Comparison of ENCODE assay signal across 14 cellular contexts in genomic region chr6:71294121-71294523, GRCh38. TPM values are rescaled to one million over a fixed set of nuclear protein-coding genes. Genes with fewer than 3 reads are reported as not detected.
A peak's percentile ranks its signal among the peaks of the same experiment; 100 is the strongest.
DNase-seq lines count a peak whose midpoint lies in the region; ATAC-seq, FAIRE-seq and TF ChIP-seq lines count a peak whose summit lies in the region.
"Had no signal": no experiment of that assay in that cellular context is flagged by ENCODE, and none has a peak within 500 bp of the region (broad histone marks: within the 10 kb centered on the region; RNA-seq: fewer than 3 reads in every experiment).

No MANE protein-coding gene starts in this region.

- H3K27ac ChIP-seq in A549 (peak overlapping the region in 1 of 2 experiments; percentile 13; a peak in 1 of 6 replicates), HCT116 (ENCODE audit: low read depth, low read length) (no peak overlapping the region), brain microvascular endothelial cell (peak overlapping the region; percentile 40)
- H3K27ac ChIP-seq: C4-2B had no signal

- no peak overlapping the region for H3K9ac ChIP-seq in HCT116 (ENCODE audit: low read length)

- POLR2A ChIA-PET in A549 (lab: Yijun Ruan, JAX): no interaction called here
- POLR2A ChIA-PET in HCT116 (lab: Charles Lee): no interaction called here

- in situ Hi-C loops in brain microvascular endothelial cell (cut with HindIII; ENCODE audit: low pct_ligation_motif_present, low sequenced_read_pairs): no loop called here

- RAD21 ChIA-PET in HCT116 (lab: Charles Lee; ENCODE audit: low non-redundant PET in 1 of 2, low total read pairs in 2 of 2, uncharacterized antibody in 2 of 2, unreplicated experiment in 2 of 2): no interaction called here

- 17% methylated on average over 1 of the region's 1 CpG for WGBS in A549 (ENCODE audit: missing lambda C conversion rate)

- ATAC-seq in A549 (peak in 1 of 2 experiments; percentile 38; a peak in 2 of 6 replicates), HCT116 (peak; percentile 68)
- ATAC-seq: activated CD4-positive, alpha-beta T cell treated with anti-CD3 and anti-CD28 coated beads for 36 hours; naive thymus-derived CD8-positive, alpha-beta T cell had no signal

- peaks cover 3% of the 10 kb centered on the region; the same call in 1 of the 2 replicates for H3K79me2 ChIP-seq in HCT116 (ENCODE audit: insufficient read depth, low read length)

- no peak for TF ChIP-seq RAD21 in A549 (conservative IDR thresholded peaks at IDR 0.05 in 1 of 2, IDR thresholded peaks at IDR 0.05 in 1 of 2)
- TF ChIP-seq RAD21 in HCT116 (IDR thresholded peaks at IDR 0.05; ENCODE audit: low read depth): no peak

- H2AFZ ChIP-seq in HCT116 (ENCODE audit: low read depth, low read length, poor library complexity, severe bottlenecking): no peak overlapping the region

- FAIRE-seq in A549 (lab: Jason Lieb, UNC): no peak
- FAIRE-seq: urothelium cell line had no signal

- H3K9me3 ChIP-seq in A549 (no peaks in the 10 kb centered on the region), HCT116 (ENCODE audit: control insufficient read depth in 1 of 2, insufficient read depth in 1 of 2, low read depth in 1 of 2, low read length in 2 of 2) (no peaks in the 10 kb centered on the region)

- CTCF ChIA-PET in A549 (lab: Yijun Ruan, JAX): no interaction called here
- CTCF ChIA-PET in HCT116 (lab: Charles Lee): no interaction called here

- DNase-seq in A549 (ENCODE audit: low read depth in 1 of 2, low spot score in 1 of 2) (no peak), HCT116 (ENCODE audit: low read depth, low spot score) (no peak), brain microvascular endothelial cell (peak; percentile 79), kidney tubule cell (ENCODE audit: low spot score) (peak; percentile 93), CD1c-positive myeloid dendritic cell (ENCODE audit: extremely low spot score) (no peak), RPMI8226 (no peak)
- no peak for DNase-seq in activated CD8-positive, alpha-beta memory T cell treated with anti-CD3 and anti-CD28 coated beads, Interleukin-2, amount 50 U/mL, for 4 hours
- no peak for DNase-seq in stimulated activated naive CD4-positive, alpha-beta T cell treated with Interleukin-2 at 50 U/mL for 16 hours (lab: John Stamatoyannopoulos, UW)
- DNase-seq: activated CD4-positive, alpha-beta T cell treated with anti-CD3 and anti-CD28 coated beads for 36 hours; activated naive CD8-positive, alpha-beta T cell treated with anti-CD3 and anti-CD28 coated beads, Interleukin-2, amount 10 ng/mL, durations not matched to agents 7 days and 5 days; naive thymus-derived CD8-positive, alpha-beta T cell; NCI-H1105 treated with DMSO at 0.1 percent for 48 hours had no signal

- H4K20me1 ChIP-seq in HCT116 (ENCODE audit: insufficient read depth): no peaks in the 10 kb centered on the region

- H3K27me3 ChIP-seq in HCT116 (ENCODE audit: insufficient read depth, low read length) (no peaks in the 10 kb centered on the region), brain microvascular endothelial cell (replicated peaks) (no peaks in the 10 kb centered on the region)

- H3K9me2 ChIP-seq in HCT116 (ENCODE audit: insufficient read depth): no peaks in the 10 kb centered on the region

- H3K4me2 ChIP-seq in A549 (peak overlapping the region; percentile 38), HCT116 (ENCODE audit: low read length) (peak overlapping the region; percentile 31)

- H3K4me3 ChIP-seq in A549 (no peak overlapping the region), HCT116 (replicated peaks in 1 of 2; ENCODE audit: low read depth in 1 of 2, low read length in 2 of 2) (no peak overlapping the region), brain microvascular endothelial cell (ENCODE audit: low read depth, low read length) (no peak overlapping the region)

- H3K36me3 ChIP-seq in HCT116 (ENCODE audit: control insufficient read depth in 1 of 2, insufficient read depth in 2 of 2, low read length in 2 of 2) (peaks cover 0 to 8% of the 10 kb centered on the region in 2 experiments; a peak in 2 of 4 replicates), brain microvascular endothelial cell (replicated peaks) (no peaks in the 10 kb centered on the region)

- BruUV-seq in HCT116 (replicated peaks; lab: Mats Ljungman, UMichigan): no TSS peak

- intact Hi-C loops in HCT116 (cut with micrococcal nuclease): no loop called here

- no peak for TF ChIP-seq CTCF in A549 (IDR thresholded peaks at IDR 0.05)
- no peak for TF ChIP-seq CTCF in HCT116 (IDR thresholded peaks at IDR 0.05 in 2 of 3, conservative IDR thresholded peaks at IDR 0.05 in 1 of 3; ENCODE audit: borderline replicate concordance in 1 of 3, insufficient read depth in 1 of 3, low read depth in 2 of 3, low read length in 2 of 3)
- no peak for TF ChIP-seq CTCF in brain microvascular endothelial cell (IDR thresholded peaks at IDR 0.05; ENCODE audit: low read depth, low read length, missing control alignments)

- TF ChIP-seq POLR2A in A549 (IDR thresholded peaks at IDR 0.05; ENCODE audit: low read length): no peak
- no peak for TF ChIP-seq POLR2A in HCT116 (IDR thresholded peaks at IDR 0.05; ENCODE audit: borderline replicate concordance, extremely low read depth, insufficient read depth, insufficient read length)

- TF ChIP-seq EP300 in A549 (IDR thresholded peaks at IDR 0.05): no peak

- peaks cover 51% of the 10 kb centered on the region for H3K4me1 ChIP-seq in A549
- peaks cover 10 to 19% of the 10 kb centered on the region in 2 experiments; a peak in 3 of 4 replicates for H3K4me1 ChIP-seq in HCT116 (ENCODE audit: control insufficient read depth in 1 of 2, insufficient read depth in 2 of 2, low read length in 2 of 2)

TF ChIP-seq in A549, 52 proteins besides CTCF, POLR2A, EP300 and RAD21 (continues in another document):
- TF ChIP-seq, protein P1, sequence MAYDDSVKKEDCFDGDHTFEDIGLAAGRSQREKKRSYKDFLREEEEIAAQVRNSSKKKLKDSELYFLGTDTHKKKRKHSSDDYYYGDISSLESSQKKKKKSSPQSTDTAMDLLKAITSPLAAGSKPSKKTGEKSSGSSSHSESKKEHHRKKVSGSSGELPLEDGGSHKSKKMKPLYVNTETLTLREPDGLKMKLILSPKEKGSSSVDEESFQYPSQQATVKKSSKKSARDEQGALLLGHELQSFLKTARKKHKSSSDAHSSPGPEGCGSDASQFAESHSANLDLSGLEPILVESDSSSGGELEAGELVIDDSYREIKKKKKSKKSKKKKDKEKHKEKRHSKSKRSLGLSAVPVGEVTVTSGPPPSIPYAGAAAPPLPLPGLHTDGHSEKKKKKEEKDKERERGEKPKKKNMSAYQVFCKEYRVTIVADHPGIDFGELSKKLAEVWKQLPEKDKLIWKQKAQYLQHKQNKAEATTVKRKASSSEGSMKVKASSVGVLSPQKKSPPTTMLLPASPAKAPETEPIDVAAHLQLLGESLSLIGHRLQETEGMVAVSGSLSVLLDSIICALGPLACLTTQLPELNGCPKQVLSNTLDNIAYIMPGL (CRISPR knock-in tag; IDR thresholded peaks at IDR 0.05; ENCODE audit: borderline replicate concordance): no peak
- TF ChIP-seq HEYL (CRISPR knock-in tag; IDR thresholded peaks at IDR 0.05) (no peak), KDM1A (IDR thresholded peaks at IDR 0.05; ENCODE audit: low read depth) (no peak), HOXB13 (CRISPR knock-in tag; IDR thresholded peaks at IDR 0.05; ENCODE audit: low read depth) (no peak), USF2 (IDR thresholded peaks at IDR 0.05) (no peak), JUNB (IDR thresholded peaks at IDR 0.05) (no peak), RARB (CRISPR knock-in tag; IDR thresholded peaks at IDR 0.05) (no peak), JUN (IDR thresholded peaks at IDR 0.05) (no peak)

TF ChIP-seq in HCT116, 20 proteins besides CTCF, POLR2A, EP300 and RAD21 (continues in another document):
- TF ChIP-seq, protein P2, sequence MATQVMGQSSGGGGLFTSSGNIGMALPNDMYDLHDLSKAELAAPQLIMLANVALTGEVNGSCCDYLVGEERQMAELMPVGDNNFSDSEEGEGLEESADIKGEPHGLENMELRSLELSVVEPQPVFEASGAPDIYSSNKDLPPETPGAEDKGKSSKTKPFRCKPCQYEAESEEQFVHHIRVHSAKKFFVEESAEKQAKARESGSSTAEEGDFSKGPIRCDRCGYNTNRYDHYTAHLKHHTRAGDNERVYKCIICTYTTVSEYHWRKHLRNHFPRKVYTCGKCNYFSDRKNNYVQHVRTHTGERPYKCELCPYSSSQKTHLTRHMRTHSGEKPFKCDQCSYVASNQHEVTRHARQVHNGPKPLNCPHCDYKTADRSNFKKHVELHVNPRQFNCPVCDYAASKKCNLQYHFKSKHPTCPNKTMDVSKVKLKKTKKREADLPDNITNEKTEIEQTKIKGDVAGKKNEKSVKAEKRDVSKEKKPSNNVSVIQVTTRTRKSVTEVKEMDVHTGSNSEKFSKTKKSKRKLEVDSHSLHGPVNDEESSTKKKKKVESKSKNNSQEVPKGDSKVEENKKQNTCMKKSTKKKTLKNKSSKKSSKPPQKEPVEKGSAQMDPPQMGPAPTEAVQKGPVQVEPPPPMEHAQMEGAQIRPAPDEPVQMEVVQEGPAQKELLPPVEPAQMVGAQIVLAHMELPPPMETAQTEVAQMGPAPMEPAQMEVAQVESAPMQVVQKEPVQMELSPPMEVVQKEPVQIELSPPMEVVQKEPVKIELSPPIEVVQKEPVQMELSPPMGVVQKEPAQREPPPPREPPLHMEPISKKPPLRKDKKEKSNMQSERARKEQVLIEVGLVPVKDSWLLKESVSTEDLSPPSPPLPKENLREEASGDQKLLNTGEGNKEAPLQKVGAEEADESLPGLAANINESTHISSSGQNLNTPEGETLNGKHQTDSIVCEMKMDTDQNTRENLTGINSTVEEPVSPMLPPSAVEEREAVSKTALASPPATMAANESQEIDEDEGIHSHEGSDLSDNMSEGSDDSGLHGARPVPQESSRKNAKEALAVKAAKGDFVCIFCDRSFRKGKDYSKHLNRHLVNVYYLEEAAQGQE (IDR thresholded peaks at IDR 0.05; ENCODE audit: low read depth): no peak
- 0 out of 2 replicates have a peak, but pooled peaks have one; percentile 20 for TF ChIP-seq SP1 (IDR thresholded peaks at IDR 0.05; ENCODE audit: low read depth)
- TF ChIP-seq TCF7L2 (IDR thresholded peaks at IDR 0.05; ENCODE audit: borderline replicate concordance, extremely low read depth, insufficient read depth, insufficient read length): no peak
- TF ChIP-seq, protein P3, sequence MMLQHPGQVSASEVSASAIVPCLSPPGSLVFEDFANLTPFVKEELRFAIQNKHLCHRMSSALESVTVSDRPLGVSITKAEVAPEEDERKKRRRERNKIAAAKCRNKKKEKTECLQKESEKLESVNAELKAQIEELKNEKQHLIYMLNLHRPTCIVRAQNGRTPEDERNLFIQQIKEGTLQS (IDR thresholded peaks at IDR 0.05): no peak
- no peak for TF ChIP-seq SRF (IDR thresholded peaks at IDR 0.05; ENCODE audit: low read depth)
- 0 out of 2 replicates have a peak, but pooled peaks have one; percentile 35 for TF ChIP-seq FOSL1 (IDR thresholded peaks at IDR 0.05; ENCODE audit: low read depth)
- TF ChIP-seq JUND (IDR thresholded peaks at IDR 0.05): peak; percentile 34; the same call in 1 of the 2 replicates

RNA-seq across cellular contexts. Expression of gene OGFRL1, which starts 5.5 kb away (rescaled TPM):
- polyA plus RNA-seq in A549 (2011; rRNA removed): 9.0 and 15.2 TPM in 2 replicates
- 2.0 and 2.5 TPM in 2 replicates for polyA plus RNA-seq in A549 (2012; cell fraction: cytosol; rRNA removed)
- 0.78 and 1.6 TPM in 2 replicates for polyA plus RNA-seq in A549 (2012; cell fraction: nucleus; rRNA removed)
- polyA plus RNA-seq in A549 (2017; fragmentation: RNase III; extraction: RNeasy Plus Mini Kit Qiagen cat#74134 plus additional on column Dnase treatment): 8.0 to 8.4 TPM (median 8.1 TPM) in 3 replicates
- polyA minus RNA-seq in A549 (2011; rRNA and poly(A)+ RNA removed): 5.2 and 5.8 TPM in 2 replicates
- total RNA-seq in HCT116 (2021; ENCODE audit: unreplicated experiment): 10.3 TPM
- polyA plus RNA-seq in HCT116 (2012): 1.2 and 2.0 TPM in 2 replicates

Comparison
In these comparisons a context has a peak if more than half of its experiments do, and no peak if none do; other contexts are left out.
1. DNase-seq: peak in brain microvascular endothelial cell (single experiment) and kidney tubule cell (single experiment); none in A549 (0 of 2), HCT116 (single experiment), activated CD8-positive, alpha-beta memory T cell treated with anti-CD3 and anti-CD28 coated beads, Interleukin-2, amount 50 U/mL, for 4 hours (single experiment), CD1c-positive myeloid dendritic cell (single experiment), RPMI8226 (single experiment) and stimulated activated naive CD4-positive, alpha-beta T cell treated with Interleukin-2 at 50 U/mL for 16 hours (single experiment).